11 cellular contexts compared by ENCODE assay signal in the genomic region with DNA sequence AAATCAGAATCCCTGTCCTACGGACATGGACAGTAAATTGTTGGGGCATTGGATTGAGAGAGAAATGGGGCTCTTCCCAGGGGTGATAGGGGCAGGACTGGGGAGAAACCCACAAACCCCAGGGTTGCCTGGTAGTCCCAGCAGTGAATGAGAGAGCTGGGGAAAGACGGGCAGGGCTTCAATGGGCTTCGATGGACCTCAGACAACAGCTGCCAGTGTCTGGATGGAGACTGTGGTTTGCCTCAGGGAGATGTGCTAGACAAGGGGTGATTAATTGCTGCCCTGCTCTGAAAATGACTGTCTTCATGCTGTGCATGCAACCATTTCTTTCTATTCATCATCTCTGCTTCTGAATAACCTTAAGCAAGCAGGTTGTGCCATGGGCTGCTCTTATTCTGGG. TPM values are rescaled to one million over a fixed set of nuclear protein-coding genes. Genes with fewer than 3 reads are reported as not detected.
DNase-seq lines count a peak whose midpoint lies in the region; ATAC-seq and TF ChIP-seq lines count a peak whose summit lies in the region.
"Had no signal": no experiment of that assay in that cellular context is flagged by ENCODE, and none has a peak within 500 bp of the region (broad histone marks: within the 10 kb centered on the region; RNA-seq: fewer than 3 reads in every experiment).

No MANE protein-coding gene starts in this region.

- no peaks in the 10 kb centered on the region for H3K36me3 Mint-ChIP-seq in CD4-positive, alpha-beta memory T cell
- no peaks in the 10 kb centered on the region for H3K36me3 Mint-ChIP-seq in T-helper 17 cell (ENCODE audit: low read depth)
- no peaks in the 10 kb centered on the region for H3K36me3 Mint-ChIP-seq in Caco-2 (ENCODE audit: insufficient read depth, unreplicated experiment)
- H3K36me3 Mint-ChIP-seq: memory B cell had no signal

- no peak overlapping the region for H3K23ac ChIP-seq in trophoblast cell (ENCODE audit: low read length)

- intact Hi-C loops in CD4-positive, alpha-beta memory T cell (cut with micrococcal nuclease), result no loop called here
- intact Hi-C loops in thyroid gland (cut with DNase I) (no loop called here), Caco-2 (cut with micrococcal nuclease; ENCODE audit: unreplicated experiment) (no loop called here)

- ATAC-seq in GM18520 (IDR thresholded peaks at IDR 0.05; ENCODE audit: unreplicated experiment), result peak; percentile 61
- peak; percentile 74 for ATAC-seq in HG02981 (IDR thresholded peaks at IDR 0.05; ENCODE audit: unreplicated experiment)
- no peak for ATAC-seq in T-helper 17 cell

- DNase-seq in CD4-positive, alpha-beta memory T cell, result no peak
- DNase-seq in T-helper 17 cell, result no peak
- DNase-seq in DMS153 (lab: John Stamatoyannopoulos, UW), result no peak
- no peak for DNase-seq in trophoblast cell
- DNase-seq in thyroid gland, result no peak
- no peak for DNase-seq in Caco-2

- no peaks in the 10 kb centered on the region for H3K9me3 ChIP-seq in CD4-positive, alpha-beta memory T cell (ENCODE audit: control insufficient read depth in 1 of 2, low read length in 2 of 2)
- H3K9me3 ChIP-seq in T-helper 17 cell (ENCODE audit: control insufficient read depth, low read length, poor library complexity, severe bottlenecking), result no peaks in the 10 kb centered on the region
- no peaks in the 10 kb centered on the region for H3K9me3 ChIP-seq in trophoblast cell (ENCODE audit: insufficient read depth, low read depth, low read length)
- H3K9me3 ChIP-seq in thyroid gland, result no peaks in the 10 kb centered on the region
- H3K9me3 ChIP-seq in Caco-2, result no peaks in the 10 kb centered on the region
- H3K9me3 ChIP-seq: ascending aorta had no signal

- H3K79me1 ChIP-seq in trophoblast cell (ENCODE audit: low read length), result no peaks in the 10 kb centered on the region

- H3K27ac Mint-ChIP-seq in CD4-positive, alpha-beta memory T cell, result peak overlapping the region in 5 of 7 donors; percentile 14 to 78 (median 50)
- H3K27ac Mint-ChIP-seq in T-helper 17 cell, result peak overlapping the region; percentile 92
- no peak overlapping the region for H3K27ac Mint-ChIP-seq in Caco-2 (ENCODE audit: unreplicated experiment)
- H3K27ac Mint-ChIP-seq: memory B cell had no signal

- H3K14ac ChIP-seq in trophoblast cell (ENCODE audit: low read length), result no peak overlapping the region

- WGBS in trophoblast cell (ENCODE audit: extremely low coverage, insufficient coverage, insufficient read length), result no CpG with 5 or more reads among the region's 3 CpGs
- 78 to 94% methylated on average over 3 of the region's 3 CpGs for WGBS in thyroid gland, 2 donors

- no peaks in the 10 kb centered on the region for H3K27me3 ChIP-seq in CD4-positive, alpha-beta memory T cell (ENCODE audit: insufficient read depth, low read length)
- H3K27me3 ChIP-seq in trophoblast cell (ENCODE audit: insufficient read depth, low read length) (no peaks in the 10 kb centered on the region), thyroid gland (no peaks in the 10 kb centered on the region), Caco-2 (replicated peaks; ENCODE audit: control insufficient read depth, insufficient read depth, low read length) (no peaks in the 10 kb centered on the region; the same call in 1 of the 2 replicates)
- H3K27me3 ChIP-seq: ascending aorta had no signal

- H2AK5ac ChIP-seq in trophoblast cell (ENCODE audit: low read length), result no peak overlapping the region

- no peaks in the 10 kb centered on the region for H3K79me2 ChIP-seq in trophoblast cell (ENCODE audit: control insufficient read depth, insufficient read depth, low read length, poor library complexity)

- no TSS peak for BruUV-seq in Caco-2 (replicated peaks; lab: Mats Ljungman, UMichigan)

- no peak overlapping the region for H3K4ac ChIP-seq in trophoblast cell (ENCODE audit: low read depth, low read length)

- H2BK12ac ChIP-seq in trophoblast cell (ENCODE audit: low read length), result no peak overlapping the region

- no peak overlapping the region for H4K91ac ChIP-seq in trophoblast cell (ENCODE audit: low read depth, low read length)

- peaks cover 29 to 66% (median 50%) of the 10 kb centered on the region in 4 donors for H3K4me1 Mint-ChIP-seq in CD4-positive, alpha-beta memory T cell
- H3K4me1 Mint-ChIP-seq in T-helper 17 cell, result peaks cover 48% of the 10 kb centered on the region
- H3K4me1 Mint-ChIP-seq in Caco-2 (ENCODE audit: low read depth, unreplicated experiment), result no peaks in the 10 kb centered on the region

- H3K36me3 ChIP-seq in CD4-positive, alpha-beta memory T cell (ENCODE audit: insufficient read depth, low read length), result no peaks in the 10 kb centered on the region
- no peaks in the 10 kb centered on the region for H3K36me3 ChIP-seq in trophoblast cell (ENCODE audit: control insufficient read depth in 1 of 2, insufficient read depth in 2 of 2, low read length in 2 of 2)
- H3K36me3 ChIP-seq in thyroid gland, result no peaks in the 10 kb centered on the region
- H3K36me3 ChIP-seq in Caco-2 (ENCODE audit: control insufficient read depth, insufficient read depth, low read length), result no peaks in the 10 kb centered on the region
- H3K36me3 ChIP-seq: ascending aorta had no signal

- H3K4me3 Mint-ChIP-seq in CD4-positive, alpha-beta memory T cell, result peak overlapping the region in 2 of 8 donors; percentile 6 to 14
- H3K4me3 Mint-ChIP-seq in T-helper 17 cell (no peak overlapping the region), Caco-2 (ENCODE audit: unreplicated experiment) (no peak overlapping the region)
- H3K4me3 Mint-ChIP-seq: memory B cell had no signal

- H3K4me3 ChIP-seq in CD4-positive, alpha-beta memory T cell (ENCODE audit: low read length in 2 of 2), result no peak overlapping the region
- H3K4me3 ChIP-seq in trophoblast cell (ENCODE audit: low read depth, low read length), result no peak overlapping the region
- no peak overlapping the region for H3K4me3 ChIP-seq in thyroid gland (replicated peaks in 1 of 3)
- no peak overlapping the region for H3K4me3 ChIP-seq in Caco-2 (ENCODE audit: low read depth, low read length)
- H3K4me3 ChIP-seq: ascending aorta had no signal

- H3K27me3 Mint-ChIP-seq in CD4-positive, alpha-beta memory T cell, result peaks cover 0 to 6% of the 10 kb centered on the region in 2 donors
- no peaks in the 10 kb centered on the region for H3K27me3 Mint-ChIP-seq in T-helper 17 cell
- no peaks in the 10 kb centered on the region for H3K27me3 Mint-ChIP-seq in Caco-2 (ENCODE audit: insufficient read depth, unreplicated experiment)

- POLR2A ChIA-PET in CD4-positive, alpha-beta memory T cell (lab: Charles Lee; ENCODE audit: partially characterized antibody), result interaction anchor here (2.6 to 3.5 kb wide), 2 partner anchors 9 to 11 kb away, joined by 8 to 34 read pairs; no protein-coding TSS in a partner anchor
- POLR2A ChIA-PET in Caco-2 (lab: Charles Lee), result interaction anchor here (0.7 kb wide), 1 partner anchor 24 kb away, joined by 4 read pairs; no protein-coding TSS in a partner anchor

- CTCF ChIA-PET in CD4-positive, alpha-beta memory T cell (lab: Charles Lee; ENCODE audit: partially characterized antibody), result interaction anchor here (0.8 to 3.6 kb wide), 4 partner anchors 8 to 141 kb away, joined by 3 to 16 read pairs (median 4); no protein-coding TSS in a partner anchor
- CTCF ChIA-PET in Caco-2 (lab: Charles Lee), result no interaction called here

- TF ChIP-seq CTCF in thyroid gland (IDR thresholded peaks at IDR 0.05) (no peak), Caco-2 (IDR thresholded peaks at IDR 0.05; ENCODE audit: insufficient read depth in 1 of 2, low read depth in 1 of 2, low read length in 1 of 2, severe bottlenecking in 1 of 2, unreplicated experiment in 1 of 2) (no peak)

- H3K18ac ChIP-seq in trophoblast cell (ENCODE audit: low read length), result no peak overlapping the region

- no peak overlapping the region for H2BK5ac ChIP-seq in trophoblast cell (ENCODE audit: low read depth, low read length, poor library complexity)

- H2AFZ ChIP-seq in trophoblast cell (ENCODE audit: insufficient read depth, low read length, poor library complexity), result no peak overlapping the region

- H3K9ac ChIP-seq in trophoblast cell (ENCODE audit: low read length), result no peak overlapping the region

- no peak for TF ChIP-seq POLR2A in thyroid gland (IDR thresholded peaks at IDR 0.05)

- no peak overlapping the region for H3K4me2 ChIP-seq in trophoblast cell (ENCODE audit: low read length)

- no peak overlapping the region for H4K12ac ChIP-seq in trophoblast cell (ENCODE audit: low read depth, low read length)

- H2BK120ac ChIP-seq in trophoblast cell (ENCODE audit: insufficient read depth, low read length, poor library complexity), result no peak overlapping the region

- H3K4me1 ChIP-seq in CD4-positive, alpha-beta memory T cell (ENCODE audit: insufficient read depth, low read length), result peaks cover 61% of the 10 kb centered on the region
- H3K4me1 ChIP-seq in trophoblast cell (ENCODE audit: control insufficient read depth in 1 of 2, insufficient read depth in 2 of 2, low read length in 2 of 2), result peaks cover 0 to 9% of the 10 kb centered on the region in 2 experiments
- no peaks in the 10 kb centered on the region for H3K4me1 ChIP-seq in thyroid gland
- H3K4me1 ChIP-seq in Caco-2, result no peaks in the 10 kb centered on the region
- H3K4me1 ChIP-seq: ascending aorta had no signal

- H3K27ac ChIP-seq in CD4-positive, alpha-beta memory T cell (ENCODE audit: low read depth, low read length), result no peak overlapping the region
- H3K27ac ChIP-seq in trophoblast cell (ENCODE audit: low read depth, low read length) (no peak overlapping the region), thyroid gland (no peak overlapping the region)
- H3K27ac ChIP-seq: ascending aorta had no signal

- no peak overlapping the region for H4K8ac ChIP-seq in trophoblast cell (ENCODE audit: low read depth, low read length)

- no peaks in the 10 kb centered on the region for H3K9me3 Mint-ChIP-seq in CD4-positive, alpha-beta memory T cell
- no peaks in the 10 kb centered on the region for H3K9me3 Mint-ChIP-seq in Caco-2 (ENCODE audit: unreplicated experiment)
- H3K9me3 Mint-ChIP-seq: memory B cell had no signal

RNA-seq across cellular contexts. Expression of a gene that starts 7.4 kb away (rescaled TPM):
- total RNA-seq in CD4-positive, alpha-beta memory T cell, result 1 to 10 TPM; 7.7 to 9.2 TPM
- 10 to 100 TPM; 23.0 to 66.5 TPM for polyA plus RNA-seq in CD4-positive, alpha-beta memory T cell
- total RNA-seq in T-helper 17 cell (10 to 100 TPM; 10.9 to 18.3 TPM), thyroid gland (under 1 TPM in 1 of 4 donors, not detected in 3; 0.27 TPM), Caco-2 (2022) (not detected in 2 replicates)
- polyA plus RNA-seq in trophoblast cell (2013), result 0.08 and 0.10 TPM in 2 replicates
- total RNA-seq: ascending aorta, fibroblast of lung had no signal
- polyA plus RNA-seq: fibroblast of lung had no signal

RNA-seq across cellular contexts. Expression of a gene that starts 14.5 kb away (rescaled TPM):
- under 1 TPM; 0.20 to 0.28 TPM for total RNA-seq in CD4-positive, alpha-beta memory T cell
- under 1 TPM in 1 of 2 donors, not detected in 1; 0.70 TPM for polyA plus RNA-seq in CD4-positive, alpha-beta memory T cell
- total RNA-seq in T-helper 17 cell, result under 1 TPM; 0.25 to 0.39 TPM
- 28.5 and 30.7 TPM in 2 replicates for polyA plus RNA-seq in trophoblast cell (2013)
- total RNA-seq in thyroid gland, result under 1 TPM in 1 of 4 donors, not detected in 3; 0.27 TPM
- 112 and 123 TPM in 2 replicates for total RNA-seq in Caco-2 (2022)
- total RNA-seq: ascending aorta, fibroblast of lung had no signal

Comparison
In these comparisons a context has a peak if more than half of its experiments do, and no peak if none do; other contexts are left out.
1. RNA of a gene that starts 14.5 kb away (total RNA-seq): 112 to 123 TPM in Caco-2; 0.25 to 0.39 TPM in T-helper 17 cell, 0.20 to 0.28 TPM in CD4-positive, alpha-beta memory T cell and 0.27 TPM in thyroid gland; every median in the first group is over 10 times any median in the second.